ENCODE assay signal across 8 cellular contexts in the genomic region with DNA sequence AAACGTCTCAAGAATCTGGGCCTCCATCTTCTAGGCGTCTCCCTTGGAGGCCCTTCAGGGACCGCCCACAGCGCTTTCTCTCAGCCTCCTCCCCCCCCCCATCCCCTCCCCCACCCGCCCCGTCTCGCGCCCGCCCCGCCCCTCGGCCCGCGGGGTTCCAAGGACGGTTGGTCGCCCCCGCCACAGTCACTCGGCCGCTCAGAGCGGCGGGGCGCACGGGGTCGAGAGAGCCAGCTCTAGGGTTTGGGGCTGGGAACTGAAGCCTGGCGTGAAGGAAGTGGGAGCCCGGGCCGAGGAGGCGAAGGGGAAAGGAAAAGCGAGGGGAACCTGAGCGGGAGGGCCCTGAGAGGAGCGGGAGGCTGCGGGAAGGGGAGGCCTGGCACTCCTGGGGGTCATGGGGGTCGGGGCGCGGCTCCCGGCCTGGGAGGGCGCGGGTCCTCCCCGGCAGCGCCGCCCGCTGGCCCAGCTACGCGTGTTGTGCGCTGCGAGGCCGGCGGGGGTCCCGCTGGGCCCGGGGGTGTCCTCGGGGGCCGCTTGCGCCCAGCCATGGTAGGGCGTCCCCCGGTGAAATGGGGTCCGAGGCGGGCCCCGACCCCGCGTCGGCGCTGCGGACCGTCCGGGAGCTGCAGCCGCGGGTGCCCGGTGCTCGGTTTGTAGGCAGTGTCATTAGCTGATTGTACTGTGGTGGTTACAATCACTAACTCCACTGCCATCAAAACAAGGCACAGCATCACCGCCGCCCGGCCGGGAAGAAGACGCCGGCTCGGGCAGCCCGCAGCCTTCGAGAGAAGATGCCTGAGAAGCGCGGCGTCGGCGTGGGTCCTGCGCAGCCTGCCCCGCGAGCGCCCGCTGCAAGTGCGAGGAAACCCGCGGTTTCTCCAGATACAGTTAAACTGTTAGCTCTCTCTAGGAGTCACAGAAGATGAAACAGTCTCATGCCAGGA. TPM values are rescaled to one million over a fixed set of nuclear protein-coding genes. Genes with fewer than 3 reads are reported as not detected.
DNase-seq lines count a peak whose midpoint lies in the region; ATAC-seq, FAIRE-seq and TF ChIP-seq lines count a peak whose summit lies in the region.

A gene (minus strand): TSS at position 91 of the 944 bp plus-strand sequence. CDS start 13,610 bp downstream, outside the sequence.

- H3K9me3 Mint-ChIP-seq in activated CD8-positive, alpha-beta T cell treated with anti-CD3 and anti-CD28 coated beads for 36 hours = no peaks in the 10 kb centered on the region

- H3K27ac Mint-ChIP-seq in activated CD8-positive, alpha-beta T cell treated with anti-CD3 and anti-CD28 coated beads for 36 hours = peak within 1 kb of the TSS; percentile 79

- DNase-seq in stimulated activated CD4-positive, alpha-beta T cell treated with anti-CD3 and anti-CD28 coated beads, Interleukin-15, amount 100 ng/mL, for 24 hours = peak; percentile 53
- no peak for DNase-seq in stimulated activated CD4-positive, alpha-beta T cell treated with anti-CD3 and anti-CD28 coated beads, Interleukin-1b, Interleukin-23, amount 100 ng/mL, for 48 hours
- peak; percentile 54 for DNase-seq in activated CD8-positive, alpha-beta T cell treated with anti-CD3 and anti-CD28 coated beads for 36 hours
- DNase-seq in foreskin fibroblast (peak; percentile 13 to 53), pancreas (peak in 4 of 6 donors; percentile 11 to 66 (median 41)), SIG-M5 treated with dmso at 0.1 percent for 504 hours (lab: John Stamatoyannopoulos, UW; ENCODE audit: unreplicated experiment) (no peak), NCI-H1694 (lab: John Stamatoyannopoulos, UW) (no peak)
- no peak for DNase-seq in central memory CD4-positive, alpha-beta T cell

- peak within 1 kb of the TSS; percentile 40 to 43 for H3K4me3 ChIP-seq in foreskin fibroblast (ENCODE audit: low read depth in 1 of 2, low read length in 2 of 2)
- peak within 1 kb of the TSS; percentile 1 to 57 (median 29) for H3K4me3 ChIP-seq in pancreas

- CTCF ChIA-PET in activated CD8-positive, alpha-beta T cell treated with anti-CD3 and anti-CD28 coated beads for 36 hours (lab: Charles Lee) = interaction anchor here (0.8 to 2.3 kb wide), 12 partner anchors 10 to 92 kb away, joined by 3 to 11 read pairs (median 4); no protein-coding TSS in a partner anchor

- WGBS in pancreas, 2 donors = 5% methylated on average over 70 to 90 of the region's 90 CpGs

- ATAC-seq in activated CD8-positive, alpha-beta T cell treated with anti-CD3 and anti-CD28 coated beads for 36 hours = peak; percentile 59
- peak; percentile 38 to 60 (median 48) for ATAC-seq in pancreas

- peaks cover 0 to 4% (median 0%) of the 10 kb centered on the region in 3 donors for H3K4me1 ChIP-seq in pancreas

- no peaks in the 10 kb centered on the region for H3K36me3 Mint-ChIP-seq in activated CD8-positive, alpha-beta T cell treated with anti-CD3 and anti-CD28 coated beads for 36 hours (ENCODE audit: low read depth)

- intact Hi-C loops in activated CD8-positive, alpha-beta T cell treated with anti-CD3 and anti-CD28 coated beads for 36 hours (cut with micrococcal nuclease) = no loop called here
- intact Hi-C loops in pancreas (cut with DNase I) = no loop called here

- H3K27me3 Mint-ChIP-seq in activated CD8-positive, alpha-beta T cell treated with anti-CD3 and anti-CD28 coated beads for 36 hours = peaks cover 41% of the 10 kb centered on the region

- H3K9me3 ChIP-seq in pancreas = no peaks in the 10 kb centered on the region

- no peak within 1 kb of the TSS for H3K27ac ChIP-seq in pancreas

- H3K4me3 Mint-ChIP-seq in activated CD8-positive, alpha-beta T cell treated with anti-CD3 and anti-CD28 coated beads for 36 hours = peak within 1 kb of the TSS; percentile 78

- H3K27me3 ChIP-seq in pancreas = peaks cover 0 to 21% (median 0%) of the 10 kb centered on the region in 4 donors

- H3K36me3 ChIP-seq in pancreas = no peaks in the 10 kb centered on the region

- POLR2A ChIA-PET in activated CD8-positive, alpha-beta T cell treated with anti-CD3 and anti-CD28 coated beads for 36 hours (lab: Charles Lee) = interaction anchor here (0.5 to 2.0 kb wide), 6 partner anchors 12 to 66 kb away, joined by 3 to 10 read pairs (median 4); no protein-coding TSS in a partner anchor

- FAIRE-seq in pancreas (lab: Jason Lieb, UNC) = no peak

- peak; percentile 14 for TF ChIP-seq CTCF in activated CD8-positive, alpha-beta T cell treated with anti-CD3 and anti-CD28 coated beads for 36 hours (IDR thresholded peaks at IDR 0.05)
- TF ChIP-seq CTCF in foreskin fibroblast (IDR thresholded peaks at IDR 0.05; ENCODE audit: low read depth, low read length) (no peak), pancreas (IDR thresholded peaks at IDR 0.05) (no peak)

- peaks cover 14% of the 10 kb centered on the region for H3K4me1 Mint-ChIP-seq in activated CD8-positive, alpha-beta T cell treated with anti-CD3 and anti-CD28 coated beads for 36 hours (ENCODE audit: low read depth)

RNA-seq across cellular contexts. Expression of the gene that starts here (rescaled TPM):
- under 1 TPM; 0.36 to 0.98 TPM for total RNA-seq in activated CD8-positive, alpha-beta T cell treated with anti-CD3 and anti-CD28 coated beads for 36 hours
- not detected for total RNA-seq in pancreas
- polyA plus RNA-seq in pancreas = not detected

Comparison
In these comparisons a context has a peak if more than half of its experiments do, and no peak if none do; other contexts are left out.
1. DNase-seq: peak in stimulated activated CD4-positive, alpha-beta T cell treated with anti-CD3 and anti-CD28 coated beads, Interleukin-15, amount 100 ng/mL, for 24 hours (single experiment) and foreskin fibroblast (2 of 2); none in stimulated activated CD4-positive, alpha-beta T cell treated with anti-CD3 and anti-CD28 coated beads, Interleukin-1b, Interleukin-23, amount 100 ng/mL, for 48 hours (single experiment), SIG-M5 treated with dmso at 0.1 percent for 504 hours (single experiment), central memory CD4-positive, alpha-beta T cell (single experiment) and NCI-H1694 (single experiment).
2. Peak in DNase-seq and ATAC-seq in activated CD8-positive, alpha-beta T cell treated with anti-CD3 and anti-CD28 coated beads for 36 hours; RNA of the gene not detected or under 1 TPM.
3. Peak in DNase-seq, ATAC-seq and H3K4me3 ChIP-seq in pancreas; RNA of the gene not detected or under 1 TPM.